ENCODE assay signal across 12 cellular contexts in the genomic region with DNA sequence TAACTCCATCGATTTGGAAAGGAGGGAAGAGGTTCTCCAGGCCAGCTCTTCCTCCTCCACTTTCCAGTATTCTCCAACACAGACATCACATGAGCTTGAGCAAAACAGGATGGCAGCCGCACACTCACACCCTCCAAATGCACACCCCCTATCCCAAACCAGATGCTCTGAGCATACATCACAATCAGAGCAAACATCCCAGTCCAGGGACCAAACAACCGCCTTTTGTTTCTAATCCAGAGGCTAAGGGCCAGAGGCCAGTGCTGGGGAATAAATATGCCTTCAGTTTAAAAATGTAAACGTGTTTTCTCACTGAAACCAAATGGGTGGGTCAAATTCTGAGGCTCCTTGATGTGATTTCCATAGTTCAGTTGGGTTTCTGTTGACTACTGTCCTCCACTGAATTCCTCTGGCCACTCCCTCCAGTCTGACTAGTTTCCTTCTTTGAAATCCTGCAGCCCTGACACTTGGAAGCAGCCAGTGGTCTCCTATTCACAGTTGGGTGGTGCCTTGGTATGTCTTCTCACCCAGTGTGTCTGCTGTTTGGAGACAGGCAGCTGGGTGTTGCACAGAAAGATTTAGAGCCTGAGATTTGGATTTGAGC. TPM values are rescaled to one million over a fixed set of nuclear protein-coding genes. Genes with fewer than 3 reads are reported as not detected.
DNase-seq lines count a peak whose midpoint lies in the region; ATAC-seq, FAIRE-seq and TF ChIP-seq lines count a peak whose summit lies in the region.
"Had no signal": no experiment of that assay in that cellular context is flagged by ENCODE, and none has a peak within 500 bp of the region (broad histone marks: within the 10 kb centered on the region; RNA-seq: fewer than 3 reads in every experiment).

No MANE protein-coding gene starts in this region.

- no peak for ATAC-seq in GM18502 (IDR thresholded peaks at IDR 0.05; ENCODE audit: poor library complexity, unreplicated experiment)
- no peak for ATAC-seq in esophagus mucosa

- no peak for FAIRE-seq in D721Med (lab: Jason Lieb, UNC)

- no peak overlapping the region for H3K27ac Mint-ChIP-seq in osteocyte (ENCODE audit: unreplicated experiment)
- H3K27ac Mint-ChIP-seq: activated naive CD4-positive, alpha-beta T cell treated with anti-CD3 and anti-CD28 coated beads, Interleukin-2, amount 10 ng/mL, durations not matched to agents 7 days and 5 days had no signal

- peaks cover 23% of the 10 kb centered on the region for H3K27me3 Mint-ChIP-seq in osteocyte (ENCODE audit: unreplicated experiment)

- peak overlapping the region; percentile 76 for H3K27ac ChIP-seq in temporal lobe (ENCODE audit: low read depth, low read length)

- no peaks in the 10 kb centered on the region for H3K36me3 Mint-ChIP-seq in osteocyte (ENCODE audit: unreplicated experiment)
- H3K36me3 Mint-ChIP-seq: activated naive CD4-positive, alpha-beta T cell treated with anti-CD3 and anti-CD28 coated beads, Interleukin-2, amount 10 ng/mL, durations not matched to agents 7 days and 5 days had no signal

- DNase-seq in SK-MEL-5 (ENCODE audit: low read depth, low spot score): peak; percentile 96
- peak; percentile 96 for DNase-seq in foreskin melanocyte
- peak; percentile 93 for DNase-seq in medulla oblongata (ENCODE audit: extremely low spot score)
- DNase-seq in D721Med (ENCODE audit: insufficient read length, low spot score): no peak
- no peak for DNase-seq in osteocyte (ENCODE audit: extremely low spot score, unreplicated experiment)
- DNase-seq: activated naive CD4-positive, alpha-beta T cell treated with anti-CD3 and anti-CD28 coated beads, Interleukin-2, amount 10 ng/mL, durations not matched to agents 7 days and 5 days; KG1; NCI-H446 treated with DMSO at 0.1 percent for 48 hours had no signal

- H3K4me3 Mint-ChIP-seq in osteocyte (ENCODE audit: unreplicated experiment): no peak overlapping the region
- H3K4me3 Mint-ChIP-seq: activated naive CD4-positive, alpha-beta T cell treated with anti-CD3 and anti-CD28 coated beads, Interleukin-2, amount 10 ng/mL, durations not matched to agents 7 days and 5 days; central memory CD8-positive, alpha-beta T cell had no signal

- in situ Hi-C loops in SK-MEL-5 (cut with HindIII; ENCODE audit: low pct_unique_long_range_greater_than_20kb, low sequenced_read_pairs): no loop called here

- H3K9me3 Mint-ChIP-seq in osteocyte (ENCODE audit: unreplicated experiment): peaks cover 4% of the 10 kb centered on the region
- H3K9me3 Mint-ChIP-seq: central memory CD8-positive, alpha-beta T cell had no signal

- TF ChIP-seq CTCF in D721Med (IDR thresholded peaks at IDR 0.05; ENCODE audit: insufficient read depth, missing control alignments): no peak
- TF ChIP-seq CTCF in osteocyte (IDR thresholded peaks at IDR 0.05): no peak

- no peaks in the 10 kb centered on the region for H3K4me1 Mint-ChIP-seq in osteocyte (ENCODE audit: unreplicated experiment)
- H3K4me1 Mint-ChIP-seq: activated naive CD4-positive, alpha-beta T cell treated with anti-CD3 and anti-CD28 coated beads, Interleukin-2, amount 10 ng/mL, durations not matched to agents 7 days and 5 days; central memory CD8-positive, alpha-beta T cell had no signal

RNA-seq across cellular contexts. Expression of a gene that starts 19.2 kb away (rescaled TPM):
- total RNA-seq in SK-MEL-5 (2014; rRNA removed; shearing (Covaris generic)): 40.3 and 41.4 TPM in 2 replicates
- 119 and 129 TPM in 2 replicates for polyA plus RNA-seq in SK-MEL-5 (2015; cell fraction: cytosol; rRNA removed)
- polyA plus RNA-seq in SK-MEL-5 (2015; cell fraction: nucleus; rRNA removed): 157 and 182 TPM in 2 replicates
- 27.5 TPM for total RNA-seq in temporal lobe
- total RNA-seq in osteocyte: 255 and 259 TPM in 2 replicates
- 43.8 TPM for total RNA-seq in esophagus mucosa

RNA-seq across cellular contexts. Expression of a gene that starts 37.0 kb away (rescaled TPM):
- total RNA-seq in SK-MEL-5 (2014; rRNA removed; shearing (Covaris generic)): 3.5 TPM in 2 replicates
- 10.9 and 11.5 TPM in 2 replicates for polyA plus RNA-seq in SK-MEL-5 (2015; cell fraction: cytosol; rRNA removed)
- polyA plus RNA-seq in SK-MEL-5 (2015; cell fraction: nucleus; rRNA removed): 8.0 and 12.2 TPM in 2 replicates
- total RNA-seq in temporal lobe (4.7 TPM), osteocyte (41.3 and 41.9 TPM in 2 replicates), esophagus mucosa (5.6 TPM)

Comparison
In these comparisons a context has a peak if more than half of its experiments do, and no peak if none do; other contexts are left out.
1. DNase-seq: peak in SK-MEL-5 (single experiment), foreskin melanocyte (single experiment) and medulla oblongata (single experiment); none in D721Med (single experiment) and osteocyte (single experiment).